9 cellular contexts compared by ENCODE assay signal in the genomic region with DNA sequence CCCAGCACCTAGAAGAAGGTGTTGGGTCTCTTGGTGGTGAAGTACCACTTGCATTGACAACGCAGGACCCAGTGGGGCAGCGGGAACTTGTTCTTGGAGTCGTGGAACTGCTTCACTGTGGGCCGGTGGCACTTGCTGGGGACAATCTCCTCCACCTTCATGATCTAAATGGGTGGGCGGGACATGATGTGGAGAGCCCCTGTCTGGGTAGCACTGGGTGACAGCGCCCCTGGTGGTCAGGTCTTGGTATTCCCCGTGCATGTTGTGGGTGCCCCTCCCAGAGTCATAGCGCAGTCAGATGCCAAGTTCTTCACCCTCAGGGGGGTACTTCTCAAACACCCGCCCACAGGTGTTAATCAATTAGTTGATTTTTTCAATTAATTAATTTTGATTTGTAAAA.
A peak's percentile ranks its signal among the peaks of the same experiment; 100 is the strongest.
DNase-seq lines count a peak whose midpoint lies in the region; ATAC-seq and TF ChIP-seq lines count a peak whose summit lies in the region.
"Had no signal": no experiment of that assay in that cellular context is flagged by ENCODE, and none has a peak within 500 bp of the region (broad histone marks: within the 10 kb centered on the region; RNA-seq: fewer than 3 reads in every experiment).

No MANE protein-coding gene starts in this region.

- H3K4me3 ChIP-seq in GM06990 (replicated peaks; ENCODE audit: low read depth, low read length) (no peak overlapping the region), HAP-1 (no peak overlapping the region), neural progenitor cell (no peak overlapping the region)

- H3K9ac ChIP-seq in neural progenitor cell = no peak overlapping the region

- in situ Hi-C loops in HAP-1 (cut with MboI; ENCODE audit: low sequenced_read_pairs) = no loop called here

- H2AFZ ChIP-seq in neural progenitor cell (replicated peaks) = no peak overlapping the region

- H3K36me3 ChIP-seq in GM06990 (ENCODE audit: control insufficient read depth, insufficient read depth, low read length) (no peaks in the 10 kb centered on the region), HAP-1 (replicated peaks) (no peaks in the 10 kb centered on the region), neural progenitor cell (no peaks in the 10 kb centered on the region)

- no peak overlapping the region for H3K4me2 ChIP-seq in neural progenitor cell

- TF ChIP-seq CTCF in GM06990 (IDR thresholded peaks at IDR 0.05; ENCODE audit: insufficient read depth, low read length, poor library complexity, severe bottlenecking) (peak; percentile 33), VCaP (conservative IDR thresholded peaks at IDR 0.05) (peak; percentile 36), neural progenitor cell (IDR thresholded peaks at IDR 0.05) (peak; percentile 56)

- no peaks in the 10 kb centered on the region for H3K4me1 ChIP-seq in HAP-1
- H3K4me1 ChIP-seq in neural progenitor cell = no peaks in the 10 kb centered on the region

- H3F3A ChIP-seq in neural progenitor cell (ENCODE audit: low read depth) = no peaks in the 10 kb centered on the region

- H3K27me3 ChIP-seq in GM06990 (replicated peaks; ENCODE audit: control insufficient read depth, insufficient read depth, low read length) (no peaks in the 10 kb centered on the region), HAP-1 (ENCODE audit: low read depth) (no peaks in the 10 kb centered on the region), neural progenitor cell (no peaks in the 10 kb centered on the region)

- H3K9me3 ChIP-seq in HAP-1 = no peaks in the 10 kb centered on the region
- H3K9me3 ChIP-seq in neural progenitor cell (ENCODE audit: low read depth) = no peaks in the 10 kb centered on the region

- intact Hi-C loops in activated T-helper 2 cell treated with anti-CD3 and anti-CD28 coated beads, Interferon-gamma antibody, Interleukin-2, Interleukin-4, amounts not matched to agents 10 μg/mL and 5 μg/mL and 100 μg/mL, durations not matched to agents 14 hours and 24 hours and 36 hours (cut with micrococcal nuclease) = no loop called here

- no peak overlapping the region for H3K27ac Mint-ChIP-seq in neural progenitor cell
- H3K27ac Mint-ChIP-seq in activated T-helper 2 cell treated with anti-CD3 and anti-CD28 coated beads, Interferon-gamma antibody, Interleukin-2, Interleukin-4, amounts not matched to agents 10 μg/mL and 5 μg/mL and 100 μg/mL, durations not matched to agents 14 hours and 24 hours and 36 hours = no peak overlapping the region
- H3K27ac Mint-ChIP-seq: naive thymus-derived CD4-positive, alpha-beta T cell had no signal

- ATAC-seq in GM18868 (IDR thresholded peaks at IDR 0.05; ENCODE audit: unreplicated experiment) = no peak
- ATAC-seq: naive thymus-derived CD4-positive, alpha-beta T cell had no signal

- DNase-seq in GM06990 (ENCODE audit: extremely low read depth, insufficient read length) = peak; percentile 6
- peak; percentile 28 to 85 for DNase-seq in HAP-1 (ENCODE audit: low spot score in 2 of 2)
- DNase-seq in neural progenitor cell (ENCODE audit: low spot score) = peak; percentile 9
- no peak for DNase-seq in NOMO-1 treated with DMSO at 0.1 percent for 48 hours (lab: John Stamatoyannopoulos, UW; ENCODE audit: unreplicated experiment)
- no peak for DNase-seq in NCI-H2196 treated with DMSO at 0.1 percent for 48 hours (lab: John Stamatoyannopoulos, UW; ENCODE audit: unreplicated experiment)
- DNase-seq in activated T-helper 2 cell treated with anti-CD3 and anti-CD28 coated beads, Interferon-gamma antibody, Interleukin-2, Interleukin-4, amounts not matched to agents 10 μg/mL and 5 μg/mL and 100 μg/mL, durations not matched to agents 14 hours and 24 hours and 36 hours (ENCODE audit: low spot score) = no peak
- DNase-seq: naive thymus-derived CD4-positive, alpha-beta T cell had no signal

- peaks cover 7% of the 10 kb centered on the region for H3K27me3 Mint-ChIP-seq in neural progenitor cell (ENCODE audit: insufficient read depth, low read depth)
- no peaks in the 10 kb centered on the region for H3K27me3 Mint-ChIP-seq in activated T-helper 2 cell treated with anti-CD3 and anti-CD28 coated beads, Interferon-gamma antibody, Interleukin-2, Interleukin-4, amounts not matched to agents 10 μg/mL and 5 μg/mL and 100 μg/mL, durations not matched to agents 14 hours and 24 hours and 36 hours (ENCODE audit: low read depth)

- H3K27ac ChIP-seq in VCaP = no peak overlapping the region
- no peak overlapping the region for H3K27ac ChIP-seq in neural progenitor cell

- H4K20me1 ChIP-seq in neural progenitor cell (ENCODE audit: low read depth) = no peaks in the 10 kb centered on the region

- H3K9me3 Mint-ChIP-seq in neural progenitor cell = peaks cover 3% of the 10 kb centered on the region
- no peaks in the 10 kb centered on the region for H3K9me3 Mint-ChIP-seq in activated T-helper 2 cell treated with anti-CD3 and anti-CD28 coated beads, Interferon-gamma antibody, Interleukin-2, Interleukin-4, amounts not matched to agents 10 μg/mL and 5 μg/mL and 100 μg/mL, durations not matched to agents 14 hours and 24 hours and 36 hours

- H3K79me2 ChIP-seq in neural progenitor cell (ENCODE audit: low read depth) = no peaks in the 10 kb centered on the region

- no peaks in the 10 kb centered on the region for H3K36me3 Mint-ChIP-seq in neural progenitor cell
- no peaks in the 10 kb centered on the region for H3K36me3 Mint-ChIP-seq in activated T-helper 2 cell treated with anti-CD3 and anti-CD28 coated beads, Interferon-gamma antibody, Interleukin-2, Interleukin-4, amounts not matched to agents 10 μg/mL and 5 μg/mL and 100 μg/mL, durations not matched to agents 14 hours and 24 hours and 36 hours (ENCODE audit: low read depth)
- H3K36me3 Mint-ChIP-seq: naive thymus-derived CD4-positive, alpha-beta T cell had no signal

- no peak overlapping the region for H3K4me3 Mint-ChIP-seq in neural progenitor cell
- H3K4me3 Mint-ChIP-seq in activated T-helper 2 cell treated with anti-CD3 and anti-CD28 coated beads, Interferon-gamma antibody, Interleukin-2, Interleukin-4, amounts not matched to agents 10 μg/mL and 5 μg/mL and 100 μg/mL, durations not matched to agents 14 hours and 24 hours and 36 hours (ENCODE audit: low read depth) = no peak overlapping the region
- H3K4me3 Mint-ChIP-seq: naive thymus-derived CD4-positive, alpha-beta T cell had no signal

- no peaks in the 10 kb centered on the region for H3K4me1 Mint-ChIP-seq in neural progenitor cell
- H3K4me1 Mint-ChIP-seq in activated T-helper 2 cell treated with anti-CD3 and anti-CD28 coated beads, Interferon-gamma antibody, Interleukin-2, Interleukin-4, amounts not matched to agents 10 μg/mL and 5 μg/mL and 100 μg/mL, durations not matched to agents 14 hours and 24 hours and 36 hours (ENCODE audit: low read depth) = no peaks in the 10 kb centered on the region
- H3K4me1 Mint-ChIP-seq: naive thymus-derived CD4-positive, alpha-beta T cell had no signal

Comparison
In these comparisons a context has a peak if more than half of its experiments do, and no peak if none do; other contexts are left out.
1. DNase-seq: peak in GM06990 (single experiment), HAP-1 (2 of 2) and neural progenitor cell (single experiment); none in NOMO-1 treated with DMSO at 0.1 percent for 48 hours (single experiment), NCI-H2196 treated with DMSO at 0.1 percent for 48 hours (single experiment) and activated T-helper 2 cell treated with anti-CD3 and anti-CD28 coated beads, Interferon-gamma antibody, Interleukin-2, Interleukin-4, amounts not matched to agents 10 μg/mL and 5 μg/mL and 100 μg/mL, durations not matched to agents 14 hours and 24 hours and 36 hours (single experiment).
2. Peak in every context shown above with its lines, with median percentiles within 50 percentile points of each other: CTCF ChIP-seq.